Comparison of ENCODE assay signal across 1 cellular context in the genomic region with DNA sequence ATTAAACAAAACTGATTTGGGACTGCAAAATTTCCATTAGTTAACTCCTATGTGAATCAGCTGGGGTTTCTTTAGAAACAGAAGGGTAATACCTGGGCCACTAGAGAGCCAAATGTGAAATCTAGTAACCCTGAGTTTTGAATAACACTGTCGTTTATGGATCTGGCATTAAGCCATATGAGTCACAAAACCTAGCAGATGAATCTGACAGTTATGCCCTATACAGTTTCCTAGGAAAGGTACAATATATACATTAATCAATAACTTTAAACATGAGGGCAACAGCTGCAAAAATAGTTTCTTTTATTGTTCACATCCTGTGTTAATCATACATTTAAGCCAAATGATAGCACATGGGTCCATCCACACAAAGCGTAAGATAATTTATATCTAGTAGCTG.
TF ChIP-seq lines count a peak whose summit lies in the region.

No MANE protein-coding gene starts in this region.

TF ChIP-seq in SK-N-SH treated with all-trans-retinoic acid at 6 μM for 48 hours, 23 proteins besides CTCF, POLR2A, EP300 and RAD21 (continued from another document):
- TF ChIP-seq, protein P1, sequence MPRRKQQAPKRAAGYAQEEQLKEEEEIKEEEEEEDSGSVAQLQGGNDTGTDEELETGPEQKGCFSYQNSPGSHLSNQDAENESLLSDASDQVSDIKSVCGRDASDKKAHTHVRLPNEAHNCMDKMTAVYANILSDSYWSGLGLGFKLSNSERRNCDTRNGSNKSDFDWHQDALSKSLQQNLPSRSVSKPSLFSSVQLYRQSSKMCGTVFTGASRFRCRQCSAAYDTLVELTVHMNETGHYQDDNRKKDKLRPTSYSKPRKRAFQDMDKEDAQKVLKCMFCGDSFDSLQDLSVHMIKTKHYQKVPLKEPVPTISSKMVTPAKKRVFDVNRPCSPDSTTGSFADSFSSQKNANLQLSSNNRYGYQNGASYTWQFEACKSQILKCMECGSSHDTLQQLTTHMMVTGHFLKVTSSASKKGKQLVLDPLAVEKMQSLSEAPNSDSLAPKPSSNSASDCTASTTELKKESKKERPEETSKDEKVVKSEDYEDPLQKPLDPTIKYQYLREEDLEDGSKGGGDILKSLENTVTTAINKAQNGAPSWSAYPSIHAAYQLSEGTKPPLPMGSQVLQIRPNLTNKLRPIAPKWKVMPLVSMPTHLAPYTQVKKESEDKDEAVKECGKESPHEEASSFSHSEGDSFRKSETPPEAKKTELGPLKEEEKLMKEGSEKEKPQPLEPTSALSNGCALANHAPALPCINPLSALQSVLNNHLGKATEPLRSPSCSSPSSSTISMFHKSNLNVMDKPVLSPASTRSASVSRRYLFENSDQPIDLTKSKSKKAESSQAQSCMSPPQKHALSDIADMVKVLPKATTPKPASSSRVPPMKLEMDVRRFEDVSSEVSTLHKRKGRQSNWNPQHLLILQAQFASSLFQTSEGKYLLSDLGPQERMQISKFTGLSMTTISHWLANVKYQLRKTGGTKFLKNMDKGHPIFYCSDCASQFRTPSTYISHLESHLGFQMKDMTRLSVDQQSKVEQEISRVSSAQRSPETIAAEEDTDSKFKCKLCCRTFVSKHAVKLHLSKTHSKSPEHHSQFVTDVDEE (CRISPR knock-in tag; IDR thresholded peaks at IDR 0.05) = no peak
- TF ChIP-seq, protein P2, sequence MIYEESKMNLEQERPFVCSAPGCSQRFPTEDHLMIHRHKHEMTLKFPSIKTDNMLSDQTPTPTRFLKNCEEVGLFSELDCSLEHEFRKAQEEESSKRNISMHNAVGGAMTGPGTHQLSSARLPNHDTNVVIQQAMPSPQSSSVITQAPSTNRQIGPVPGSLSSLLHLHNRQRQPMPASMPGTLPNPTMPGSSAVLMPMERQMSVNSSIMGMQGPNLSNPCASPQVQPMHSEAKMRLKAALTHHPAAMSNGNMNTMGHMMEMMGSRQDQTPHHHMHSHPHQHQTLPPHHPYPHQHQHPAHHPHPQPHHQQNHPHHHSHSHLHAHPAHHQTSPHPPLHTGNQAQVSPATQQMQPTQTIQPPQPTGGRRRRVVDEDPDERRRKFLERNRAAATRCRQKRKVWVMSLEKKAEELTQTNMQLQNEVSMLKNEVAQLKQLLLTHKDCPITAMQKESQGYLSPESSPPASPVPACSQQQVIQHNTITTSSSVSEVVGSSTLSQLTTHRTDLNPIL (CRISPR knock-in tag; IDR thresholded peaks at IDR 0.05; ENCODE audit: low read depth) = no peak
- no peak for TF ChIP-seq TCF4 (CRISPR knock-in tag; IDR thresholded peaks at IDR 0.05; ENCODE audit: borderline replicate concordance)
- TF ChIP-seq ZFP30 (CRISPR knock-in tag; IDR thresholded peaks at IDR 0.05) = no peak
- no peak for TF ChIP-seq TOX (CRISPR knock-in tag; IDR thresholded peaks at IDR 0.05; ENCODE audit: borderline replicate concordance)
- no peak for TF ChIP-seq RARB (CRISPR knock-in tag; IDR thresholded peaks at IDR 0.05)
- TF ChIP-seq BACH2 (CRISPR knock-in tag; IDR thresholded peaks at IDR 0.05; ENCODE audit: borderline replicate concordance) = no peak
- TF ChIP-seq, protein P3, sequence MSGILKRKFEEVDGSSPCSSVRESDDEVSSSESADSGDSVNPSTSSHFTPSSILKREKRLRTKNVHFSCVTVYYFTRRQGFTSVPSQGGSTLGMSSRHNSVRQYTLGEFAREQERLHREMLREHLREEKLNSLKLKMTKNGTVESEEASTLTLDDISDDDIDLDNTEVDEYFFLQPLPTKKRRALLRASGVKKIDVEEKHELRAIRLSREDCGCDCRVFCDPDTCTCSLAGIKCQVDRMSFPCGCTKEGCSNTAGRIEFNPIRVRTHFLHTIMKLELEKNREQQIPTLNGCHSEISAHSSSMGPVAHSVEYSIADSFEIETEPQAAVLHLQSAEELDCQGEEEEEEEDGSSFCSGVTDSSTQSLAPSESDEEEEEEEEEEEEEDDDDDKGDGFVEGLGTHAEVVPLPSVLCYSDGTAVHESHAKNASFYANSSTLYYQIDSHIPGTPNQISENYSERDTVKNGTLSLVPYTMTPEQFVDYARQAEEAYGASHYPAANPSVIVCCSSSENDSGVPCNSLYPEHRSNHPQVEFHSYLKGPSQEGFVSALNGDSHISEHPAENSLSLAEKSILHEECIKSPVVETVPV (CRISPR knock-in tag; IDR thresholded peaks at IDR 0.05) = no peak
- TF ChIP-seq SNAI2 (CRISPR knock-in tag; IDR thresholded peaks at IDR 0.05) = no peak
- no peak for TF ChIP-seq ZC3H10 (CRISPR knock-in tag; IDR thresholded peaks at IDR 0.05)
- no peak for TF ChIP-seq ZNF70 (CRISPR knock-in tag; IDR thresholded peaks at IDR 0.05)
- TF ChIP-seq ARNTL (CRISPR knock-in tag; IDR thresholded peaks at IDR 0.05; ENCODE audit: borderline replicate concordance, low read depth) = no peak
